31 cellular contexts compared by ENCODE assay signal in genomic region chr10:10096898-10097297, GRCh38.
A peak's percentile ranks its signal among the peaks of the same experiment; 100 is the strongest.
DNase-seq lines count a peak whose midpoint lies in the region; ATAC-seq and FAIRE-seq lines count a peak whose summit lies in the region.
"Had no signal": no experiment of that assay in that cellular context is flagged by ENCODE, and none has a peak within 500 bp of the region (broad histone marks: within the 10 kb centered on the region; RNA-seq: fewer than 3 reads in every experiment).

No MANE protein-coding gene starts in this region.

- no peak for FAIRE-seq in small intestine (lab: Jason Lieb, UNC)
- FAIRE-seq: A204.1, A549, D721Med had no signal

- 48 to 83% (median 58%) methylated on average over 3 of the region's 3 CpGs for WGBS in small intestine, 3 donors

- no peaks in the 10 kb centered on the region for H3K36me3 ChIP-seq in small intestine (ENCODE audit: control insufficient read depth in 2 of 2, insufficient read depth in 2 of 2, low read length in 2 of 2)
- H3K36me3 ChIP-seq: BE2C; BLaER1; BLaER1 treated with 17β-estradiol and CSF1 and Interleukin-3, amounts not matched to agents 10 nM and 100 nM had no signal

- no peaks in the 10 kb centered on the region for H3K4me1 ChIP-seq in small intestine (ENCODE audit: control insufficient read depth in 2 of 2, insufficient read depth in 1 of 2, low read depth in 1 of 2, low read length in 1 of 2)
- H3K4me1 ChIP-seq: A549; BE2C; BLaER1; BLaER1 treated with 17β-estradiol and CSF1 and Interleukin-3, amounts not matched to agents 10 nM and 100 nM; Caco-2 had no signal

- intact Hi-C loops in left ventricle myocardium superior (cut with micrococcal nuclease) (no loop called here), cardiac septum (cut with DNase I) (no loop called here)

- H3K27ac ChIP-seq in small intestine (ENCODE audit: low read depth in 1 of 2, low read length in 1 of 2): no peak overlapping the region
- H3K27ac ChIP-seq: 22Rv1; A549; BLaER1; BLaER1 treated with 17β-estradiol and CSF1 and Interleukin-3, amounts not matched to agents 10 nM and 100 nM; C4-2B had no signal

- H3K27me3 ChIP-seq in small intestine (ENCODE audit: control insufficient read depth in 2 of 2, insufficient read depth in 2 of 2, low read length in 2 of 2): no peaks in the 10 kb centered on the region
- H3K27me3 ChIP-seq: BE2C; BLaER1; BLaER1 treated with 17β-estradiol and CSF1 and Interleukin-3, amounts not matched to agents 10 nM and 100 nM had no signal

- H3K4me3 ChIP-seq in small intestine (ENCODE audit: low read depth in 1 of 2, low read length in 2 of 2): no peak overlapping the region
- H3K4me3 ChIP-seq: A549; BLaER1; BLaER1 treated with 17β-estradiol and CSF1 and Interleukin-3, amounts not matched to agents 10 nM and 100 nM had no signal

- no peaks in the 10 kb centered on the region for H3K9me3 ChIP-seq in small intestine (ENCODE audit: control insufficient read depth, low read depth)
- H3K9me3 ChIP-seq: A549; BE2C; BLaER1; BLaER1 treated with 17β-estradiol and CSF1 and Interleukin-3, amounts not matched to agents 10 nM and 100 nM; Caco-2 had no signal

- peak; percentile 63 for ATAC-seq in left ventricle myocardium superior
- ATAC-seq: A549; CD8-positive, alpha-beta T cell had no signal

- DNase-seq in left ventricle myocardium superior: no peak
- no peak for DNase-seq in cardiac septum (ENCODE audit: low spot score)
- peak; percentile 7 for DNase-seq in small intestine
- DNase-seq in NCI-H1694 treated with DMSO at 0.1 percent for 48 hours (lab: John Stamatoyannopoulos, UW): no peak
- DNase-seq: 8988T; ACHN; AML-193; BE2C; C1 segment of cervical spinal cord; Caco-2; Calu3; CD4-positive, alpha-beta memory T cell; CD4-positive, alpha-beta T cell; CD4-positive, CD25-positive, alpha-beta regulatory T cell; CD8-positive, alpha-beta memory T cell; CD8-positive, alpha-beta T cell; COR-L47; DMS 273 treated with DMSO at 0.1 percent for 48 hours; DMS153; DMS53; DMS79; DMS79 treated with DMSO at 0.1 percent for 48 hours; DND-41; EL had no signal
